In the genomic region with DNA sequence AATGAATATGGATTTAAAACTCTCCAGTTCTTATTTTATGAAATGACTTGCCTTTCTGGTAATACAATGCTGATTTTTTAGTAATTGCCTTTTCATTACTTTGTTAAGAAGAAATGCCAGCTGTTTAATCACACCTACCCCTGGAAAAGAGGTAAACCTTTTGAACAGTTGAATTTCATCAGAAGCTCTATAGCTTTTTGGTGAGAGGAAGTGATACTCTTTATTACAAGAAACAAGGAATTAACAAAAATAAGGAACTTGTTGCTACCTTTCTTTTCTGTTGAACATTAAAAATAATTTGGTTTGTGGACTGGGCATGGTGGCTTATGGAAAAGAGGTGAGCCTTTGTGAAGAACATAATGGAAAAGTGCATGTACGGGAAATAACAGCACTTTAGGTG, we compare ENCODE assay signal across 21 cellular contexts.
"Had no signal": no experiment of that assay in that cellular context is flagged by ENCODE, and none has a peak within 500 bp of the region (broad histone marks: within the 10 kb centered on the region; RNA-seq: fewer than 3 reads in every experiment).

No MANE protein-coding gene starts in this region.

- H3K27me3 ChIP-seq: ascending aorta, breast epithelium, transverse colon had no signal

- ATAC-seq: activated naive CD8-positive, alpha-beta T cell treated with anti-CD3 and anti-CD28 coated beads, Interleukin-2, amount 50 U/mL, for 24 hours; natural killer cell treated with Interleukin-12 subunit alpha and Interleukin-12 subunit beta and Interleukin-15 and Interleukin-18, amount 100 ng/mL, for 72 hours; stimulated activated effector memory CD8-positive, alpha-beta T cell treated with anti-CD3 and anti-CD28 coated beads, Interleukin-12 subunit alpha, Interleukin-12 subunit beta, amount 100 ng/mL, for 72 hours had no signal

- H3K4me3 ChIP-seq: ascending aorta, breast epithelium, left ventricle myocardium inferior, transverse colon had no signal

- H3K9me3 Mint-ChIP-seq: activated CD4-positive, alpha-beta T cell treated with anti-CD3 and anti-CD28 coated beads, Interleukin-2, amount 10 ng/mL, durations not matched to agents 24 days and 14 days; activated naive CD4-positive, alpha-beta T cell treated with anti-CD3 and anti-CD28 coated beads for 36 hours; activated naive CD8-positive, alpha-beta T cell treated with anti-CD3 and anti-CD28 coated beads, Interleukin-2, amount 50 U/mL, for 24 hours; activated T-helper 2 cell treated with anti-CD3 and anti-CD28 coated beads, Interferon-gamma antibody, Interleukin-2, Interleukin-4, amounts not matched to agents 10 μg/mL and 5 μg/mL and 100 μg/mL, durations not matched to agents 14 hours and 24 hours and 36 hours; natural killer cell treated with Interleukin-12 subunit alpha and Interleukin-12 subunit beta and Interleukin-15 and Interleukin-18, amount 100 ng/mL, for 72 hours; stimulated activated effector memory CD8-positive, alpha-beta T cell treated with anti-CD3 and anti-CD28 coated beads, Interleukin-12 subunit alpha, Interleukin-12 subunit beta, amount 100 ng/mL, for 72 hours; T-helper 1 cell treated with Interleukin-12 subunit alpha and Interleukin-12 subunit beta and Interleukin-4 antibody, amounts not matched to agents 30 μg/mL and 1 μg/mL, for 36 hours had no signal

- H3K27ac ChIP-seq: ascending aorta, breast epithelium, left ventricle myocardium inferior, transverse colon had no signal

- H3K4me3 Mint-ChIP-seq: activated CD4-positive, alpha-beta T cell treated with anti-CD3 and anti-CD28 coated beads, Interleukin-2, amount 10 ng/mL, durations not matched to agents 24 days and 14 days; activated naive CD4-positive, alpha-beta T cell treated with anti-CD3 and anti-CD28 coated beads for 36 hours; activated naive CD8-positive, alpha-beta T cell treated with anti-CD3 and anti-CD28 coated beads, Interleukin-2, amount 50 U/mL, for 24 hours; natural killer cell treated with Interleukin-12 subunit alpha and Interleukin-12 subunit beta and Interleukin-15 and Interleukin-18, amount 100 ng/mL, for 72 hours; stimulated activated effector memory CD8-positive, alpha-beta T cell treated with anti-CD3 and anti-CD28 coated beads, Interleukin-12 subunit alpha, Interleukin-12 subunit beta, amount 100 ng/mL, for 72 hours; T-helper 1 cell treated with Interleukin-12 subunit alpha and Interleukin-12 subunit beta and Interleukin-4 antibody, amounts not matched to agents 30 μg/mL and 1 μg/mL, for 36 hours had no signal

- H3K27me3 Mint-ChIP-seq: activated CD4-positive, alpha-beta T cell treated with anti-CD3 and anti-CD28 coated beads, Interleukin-2, amount 10 ng/mL, durations not matched to agents 24 days and 14 days; activated naive CD8-positive, alpha-beta T cell treated with anti-CD3 and anti-CD28 coated beads, Interleukin-2, amount 50 U/mL, for 24 hours; natural killer cell treated with Interleukin-12 subunit alpha and Interleukin-12 subunit beta and Interleukin-15 and Interleukin-18, amount 100 ng/mL, for 72 hours had no signal

- H3K27ac Mint-ChIP-seq: activated CD4-positive, alpha-beta T cell treated with anti-CD3 and anti-CD28 coated beads, Interleukin-2, amount 10 ng/mL, durations not matched to agents 24 days and 14 days; activated naive CD8-positive, alpha-beta T cell treated with anti-CD3 and anti-CD28 coated beads, Interleukin-2, amount 50 U/mL, for 24 hours; activated T-helper 2 cell treated with anti-CD3 and anti-CD28 coated beads, Interferon-gamma antibody, Interleukin-2, Interleukin-4, amounts not matched to agents 10 μg/mL and 5 μg/mL and 100 μg/mL, durations not matched to agents 14 hours and 24 hours and 36 hours; natural killer cell treated with Interleukin-12 subunit alpha and Interleukin-12 subunit beta and Interleukin-15 and Interleukin-18, amount 100 ng/mL, for 72 hours; T-helper 1 cell treated with Interleukin-12 subunit alpha and Interleukin-12 subunit beta and Interleukin-4 antibody, amounts not matched to agents 30 μg/mL and 1 μg/mL, for 36 hours had no signal

- H3K36me3 ChIP-seq: breast epithelium had no signal

- H3K9me3 ChIP-seq: ascending aorta, breast epithelium, left ventricle myocardium inferior, transverse colon had no signal

- DNase-seq: activated CD4-positive, alpha-beta T cell treated with anti-CD3 and anti-CD28 coated beads, Interleukin-2, amount 10 ng/mL, durations not matched to agents 24 days and 14 days; activated CD4-positive, CD25-positive, alpha-beta regulatory T cell; activated naive CD4-positive, alpha-beta T cell treated with anti-CD3 and anti-CD28 coated beads for 36 hours; activated naive CD8-positive, alpha-beta T cell treated with anti-CD3 and anti-CD28 coated beads, Interleukin-2, amount 50 U/mL, for 24 hours; cerebellar nuclear complex; effector memory CD4-positive, alpha-beta T cell; foreskin fibroblast; glutamatergic neuron; hypothalamus; kidney; left ventricle myocardium inferior; mesenchymal stem cell; posterior cingulate gyrus; substantia nigra; transverse colon had no signal

- H3K4me1 ChIP-seq: ascending aorta, breast epithelium, left ventricle myocardium inferior had no signal
